ENCODE assay signal across 23 cellular contexts in genomic region chr5:135359374-135360165, GRCh38. TPM values are rescaled to one million over a fixed set of nuclear protein-coding genes. Genes with fewer than 3 reads are reported as not detected.
DNase-seq lines count a peak whose midpoint lies in the region; ATAC-seq and TF ChIP-seq lines count a peak whose summit lies in the region.
"Had no signal": no experiment of that assay in that cellular context is flagged by ENCODE, and none has a peak within 500 bp of the region (broad histone marks: within the 10 kb centered on the region; RNA-seq: fewer than 3 reads in every experiment).

No MANE protein-coding gene starts in this region.

- H3K27ac ChIP-seq in CD4-positive, alpha-beta T cell (ENCODE audit: low read depth, low read length): no peak overlapping the region
- H3K27ac ChIP-seq: C4-2B had no signal

- no peaks in the 10 kb centered on the region for H3K9me3 ChIP-seq in CD4-positive, alpha-beta T cell (ENCODE audit: control insufficient read depth, low read length)

- H3K27ac Mint-ChIP-seq in CD4-positive, alpha-beta T cell: peak overlapping the region; percentile 63
- peak overlapping the region; percentile 63 for H3K27ac Mint-ChIP-seq in activated T-helper 1 cell treated with anti-CD3 and anti-CD28 coated beads, Interleukin-12 subunit alpha, Interleukin-12 subunit beta, Interleukin-2, Interleukin-4 antibody, amounts not matched to agents 30 ng/mL and 10 ng/mL and 1 ng/mL, durations not matched to agents 14 hours and 24 hours and 36 hours
- H3K27ac Mint-ChIP-seq in MCF 10A (ENCODE audit: low read depth, unreplicated experiment) (no peak overlapping the region), endothelial cell (ENCODE audit: unreplicated experiment) (no peak overlapping the region)
- H3K27ac Mint-ChIP-seq: type B pancreatic cell, WTC11 had no signal

- H3K4me1 Mint-ChIP-seq in CD4-positive, alpha-beta T cell (ENCODE audit: low read depth): peaks cover 15% of the 10 kb centered on the region
- peaks cover 43% of the 10 kb centered on the region for H3K4me1 Mint-ChIP-seq in activated T-helper 1 cell treated with anti-CD3 and anti-CD28 coated beads, Interleukin-12 subunit alpha, Interleukin-12 subunit beta, Interleukin-2, Interleukin-4 antibody, amounts not matched to agents 30 ng/mL and 10 ng/mL and 1 ng/mL, durations not matched to agents 14 hours and 24 hours and 36 hours (ENCODE audit: low read depth)
- H3K4me1 Mint-ChIP-seq in MCF 10A (ENCODE audit: insufficient read depth, unreplicated experiment) (peaks cover under 1% of the 10 kb centered on the region), endothelial cell (ENCODE audit: unreplicated experiment) (no peaks in the 10 kb centered on the region)
- H3K4me1 Mint-ChIP-seq: WTC11 had no signal

- no peak for ATAC-seq in CD4-positive, alpha-beta T cell (ENCODE audit: poor library complexity)
- peak; percentile 14 for ATAC-seq in left colon
- no peak for ATAC-seq in GM18868 (IDR thresholded peaks at IDR 0.05; ENCODE audit: unreplicated experiment)
- ATAC-seq: Right ventricle myocardium inferior, WTC11 had no signal

- TF ChIP-seq CTCF in CD4-positive, alpha-beta T cell (IDR thresholded peaks at IDR 0.05): no peak
- TF ChIP-seq CTCF in MCF 10A (IDR thresholded peaks at IDR 0.05; ENCODE audit: unreplicated experiment): no peak
- TF ChIP-seq CTCF in endothelial cell (IDR thresholded peaks at IDR 0.05; ENCODE audit: unreplicated experiment): no peak

- no peaks in the 10 kb centered on the region for H3K9me3 Mint-ChIP-seq in CD4-positive, alpha-beta T cell
- H3K9me3 Mint-ChIP-seq in activated T-helper 1 cell treated with anti-CD3 and anti-CD28 coated beads, Interleukin-12 subunit alpha, Interleukin-12 subunit beta, Interleukin-2, Interleukin-4 antibody, amounts not matched to agents 30 ng/mL and 10 ng/mL and 1 ng/mL, durations not matched to agents 14 hours and 24 hours and 36 hours: no peaks in the 10 kb centered on the region
- H3K9me3 Mint-ChIP-seq in MCF 10A (ENCODE audit: unreplicated experiment): no peaks in the 10 kb centered on the region
- H3K9me3 Mint-ChIP-seq in endothelial cell (ENCODE audit: unreplicated experiment): no peaks in the 10 kb centered on the region
- H3K9me3 Mint-ChIP-seq: type B pancreatic cell, WTC11 had no signal

- no peaks in the 10 kb centered on the region for H3K27me3 ChIP-seq in CD4-positive, alpha-beta T cell (ENCODE audit: control insufficient read depth, insufficient read depth, low read length)

- intact Hi-C loops in CD4-positive, alpha-beta T cell (cut with DNase I, micrococcal nuclease): no loop called here
- intact Hi-C loops in activated T-helper 1 cell treated with anti-CD3 and anti-CD28 coated beads, Interleukin-12 subunit alpha, Interleukin-12 subunit beta, Interleukin-2, Interleukin-4 antibody, amounts not matched to agents 30 ng/mL and 10 ng/mL and 1 ng/mL, durations not matched to agents 14 hours and 24 hours and 36 hours (cut with micrococcal nuclease): loop anchor here (5.0 kb wide), 3 partner anchors 38 to 1392 kb away; partner anchors contain the start of genes C5orf15 and MACROH2A1
- intact Hi-C loops in left colon (cut with DNase I, micrococcal nuclease) (no loop called here), MCF 10A (cut with micrococcal nuclease) (loop anchor here (10.0 kb wide), 1 partner anchor 65 kb away; no protein-coding TSS in a partner anchor)

- CTCF ChIA-PET in CD4-positive, alpha-beta T cell (lab: Charles Lee): no interaction called here
- CTCF ChIA-PET in MCF 10A (lab: Yijun Ruan, JAX): interaction anchor here (0.6 kb wide), 2 partner anchors 27 to 67 kb away, joined by 3 read pairs; no protein-coding TSS in a partner anchor

- no TSS peak for BruUV-seq in MCF 10A (replicated peaks; lab: Mats Ljungman, UMichigan)

- DNase-seq in CD4-positive, alpha-beta T cell: no peak
- DNase-seq in HCEC 1CT: peak; percentile 31
- DNase-seq in activated T-helper 1 cell treated with anti-CD3 and anti-CD28 coated beads, Interleukin-12 subunit alpha, Interleukin-12 subunit beta, Interleukin-2, Interleukin-4 antibody, amounts not matched to agents 30 ng/mL and 10 ng/mL and 1 ng/mL, durations not matched to agents 14 hours and 24 hours and 36 hours (ENCODE audit: low spot score): no peak
- no peak for DNase-seq in left colon
- no peak for DNase-seq in dedifferentiated amniotic fluid mesenchymal stem cell (ENCODE audit: extremely low spot score)
- no peak for DNase-seq in MCF 10A (ENCODE audit: unreplicated experiment)
- DNase-seq in endothelial cell (ENCODE audit: low spot score): no peak
- DNase-seq: activated gamma-delta T cell; amygdala; dermis blood vessel endothelial cell; GOT3; NCI-H1092 treated with DMSO at 0.1 percent for 48 hours; NCI-H2029; NCI-H748 treated with DMSO at 0.1 percent for 48 hours; occipital lobe; OCI-M1; stimulated activated CD4-positive, alpha-beta T cell treated with anti-CD3 and anti-CD28 coated beads, Interleukin-1b, Interleukin-23, amount 100 ng/mL, for 48 hours; T1000 had no signal

- peaks cover 86% of the 10 kb centered on the region for H3K36me3 Mint-ChIP-seq in CD4-positive, alpha-beta T cell (ENCODE audit: low read depth)
- peaks cover 43% of the 10 kb centered on the region for H3K36me3 Mint-ChIP-seq in activated T-helper 1 cell treated with anti-CD3 and anti-CD28 coated beads, Interleukin-12 subunit alpha, Interleukin-12 subunit beta, Interleukin-2, Interleukin-4 antibody, amounts not matched to agents 30 ng/mL and 10 ng/mL and 1 ng/mL, durations not matched to agents 14 hours and 24 hours and 36 hours (ENCODE audit: low read depth)
- H3K36me3 Mint-ChIP-seq in MCF 10A (ENCODE audit: insufficient read depth, unreplicated experiment) (peaks cover 57% of the 10 kb centered on the region), endothelial cell (ENCODE audit: low read depth, unreplicated experiment) (peaks cover 20% of the 10 kb centered on the region)
- H3K36me3 Mint-ChIP-seq: WTC11 had no signal

- POLR2A ChIA-PET in CD4-positive, alpha-beta T cell (lab: Charles Lee): no interaction called here
- POLR2A ChIA-PET in MCF 10A (lab: Yijun Ruan, JAX): no interaction called here

- no peak overlapping the region for H3K4me3 Mint-ChIP-seq in CD4-positive, alpha-beta T cell
- no peak overlapping the region for H3K4me3 Mint-ChIP-seq in activated T-helper 1 cell treated with anti-CD3 and anti-CD28 coated beads, Interleukin-12 subunit alpha, Interleukin-12 subunit beta, Interleukin-2, Interleukin-4 antibody, amounts not matched to agents 30 ng/mL and 10 ng/mL and 1 ng/mL, durations not matched to agents 14 hours and 24 hours and 36 hours
- H3K4me3 Mint-ChIP-seq in MCF 10A (ENCODE audit: unreplicated experiment) (no peak overlapping the region), endothelial cell (ENCODE audit: unreplicated experiment) (no peak overlapping the region)
- H3K4me3 Mint-ChIP-seq: type B pancreatic cell, WTC11 had no signal

- no peaks in the 10 kb centered on the region for H3K27me3 Mint-ChIP-seq in CD4-positive, alpha-beta T cell
- H3K27me3 Mint-ChIP-seq in activated T-helper 1 cell treated with anti-CD3 and anti-CD28 coated beads, Interleukin-12 subunit alpha, Interleukin-12 subunit beta, Interleukin-2, Interleukin-4 antibody, amounts not matched to agents 30 ng/mL and 10 ng/mL and 1 ng/mL, durations not matched to agents 14 hours and 24 hours and 36 hours (ENCODE audit: insufficient read depth): no peaks in the 10 kb centered on the region
- no peaks in the 10 kb centered on the region for H3K27me3 Mint-ChIP-seq in MCF 10A (ENCODE audit: insufficient read depth, unreplicated experiment)
- H3K27me3 Mint-ChIP-seq in endothelial cell (ENCODE audit: unreplicated experiment): no peaks in the 10 kb centered on the region
- H3K27me3 Mint-ChIP-seq: type B pancreatic cell had no signal

RNA-seq across cellular contexts. Expression of gene MACROH2A1, which starts 39.5 kb away (rescaled TPM):
- total RNA-seq in CD4-positive, alpha-beta T cell: 100 to 1,000 TPM; 114 to 120 TPM
- 315 and 317 TPM in 2 replicates for total RNA-seq in activated T-helper 1 cell treated with anti-CD3 and anti-CD28 coated beads, Interleukin-12 subunit alpha, Interleukin-12 subunit beta, Interleukin-2, Interleukin-4 antibody, amounts not matched to agents 30 ng/mL and 10 ng/mL and 1 ng/mL, durations not matched to agents 14 hours and 24 hours and 36 hours
- total RNA-seq in left colon (100 to 1,000 TPM; 212 to 216 TPM), MCF 10A (2022) (266 and 306 TPM in 2 replicates), endothelial cell (ENCODE audit: unreplicated experiment) (181 TPM)

Comparison
In these comparisons a context has a peak if more than half of its experiments do, and no peak if none do; other contexts are left out.
1. H3K27ac Mint-ChIP-seq: peak in CD4-positive, alpha-beta T cell (single experiment) and activated T-helper 1 cell treated with anti-CD3 and anti-CD28 coated beads, Interleukin-12 subunit alpha, Interleukin-12 subunit beta, Interleukin-2, Interleukin-4 antibody, amounts not matched to agents 30 ng/mL and 10 ng/mL and 1 ng/mL, durations not matched to agents 14 hours and 24 hours and 36 hours (single experiment); none in MCF 10A (single experiment) and endothelial cell (single experiment).
2. intact Hi-C loops: an anchor here in activated T-helper 1 cell treated with anti-CD3 and anti-CD28 coated beads, Interleukin-12 subunit alpha, Interleukin-12 subunit beta, Interleukin-2, Interleukin-4 antibody, amounts not matched to agents 30 ng/mL and 10 ng/mL and 1 ng/mL, durations not matched to agents 14 hours and 24 hours and 36 hours (5.0 kb wide) and MCF 10A (10.0 kb wide); none called in CD4-positive, alpha-beta T cell and left colon.